In the genomic region with DNA sequence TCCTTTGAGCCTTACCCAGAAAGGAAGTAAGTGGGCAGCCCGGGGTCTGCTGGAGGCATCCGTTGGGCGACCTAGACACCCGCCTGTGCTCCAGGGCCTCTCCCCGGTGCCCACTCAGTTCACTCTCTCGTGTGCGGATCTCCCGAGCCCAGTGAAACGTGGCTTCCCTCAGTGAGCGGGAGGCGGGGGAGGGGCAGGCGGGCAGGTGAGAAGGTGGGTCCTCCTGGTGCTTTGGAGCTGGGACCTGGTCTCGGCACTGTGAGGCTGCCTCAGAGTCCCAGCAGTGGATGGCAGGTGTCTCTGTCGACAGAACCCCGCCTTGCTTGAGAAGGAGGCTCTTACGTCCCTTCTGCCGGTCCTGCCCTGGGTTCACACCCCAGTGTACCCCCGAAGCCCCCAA, we compare ENCODE assay signal across 20 cellular contexts. TPM values are rescaled to one million over a fixed set of nuclear protein-coding genes. Genes with fewer than 3 reads are reported as not detected.
A peak's percentile ranks its signal among the peaks of the same experiment; 100 is the strongest.
DNase-seq lines count a peak whose midpoint lies in the region; ATAC-seq and TF ChIP-seq lines count a peak whose summit lies in the region.
"Had no signal": no experiment of that assay in that cellular context is flagged by ENCODE, and none has a peak within 500 bp of the region (broad histone marks: within the 10 kb centered on the region; RNA-seq: fewer than 3 reads in every experiment).

No MANE protein-coding gene starts in this region.

- TF ChIP-seq CTCF in natural killer cell (IDR thresholded peaks at IDR 0.05) (no peak), ovary (IDR thresholded peaks at IDR 0.05) (no peak), progenitor cell of endocrine pancreas (IDR thresholded peaks at IDR 0.05; ENCODE audit: unreplicated experiment) (no peak)

- no peaks in the 10 kb centered on the region for H3K36me3 ChIP-seq in ovary

- no peak for TF ChIP-seq EP300 in ovary (IDR thresholded peaks at IDR 0.05)

- 87 to 90% (median 88%) methylated on average over 18 of the region's 18 CpGs for WGBS in ovary, 3 donors

- H3K27ac ChIP-seq in ovary, result no peak overlapping the region
- H3K27ac ChIP-seq: BLaER1, GM23248, SK-N-MC had no signal

- ATAC-seq in natural killer cell, result no peak
- ATAC-seq in natural killer cell treated with Interleukin-12 subunit alpha and Interleukin-12 subunit beta and Interleukin-15 and Interleukin-18, amount 100 ng/mL, for 72 hours, result no peak
- no peak for ATAC-seq in central memory CD8-positive, alpha-beta T cell (replicated peaks; ENCODE audit: extremely low read depth, poor library complexity, severe bottlenecking)
- no peak for ATAC-seq in stimulated activated effector memory CD8-positive, alpha-beta T cell treated with anti-CD3 and anti-CD28 coated beads, Interleukin-12 subunit alpha, Interleukin-12 subunit beta, amount 100 ng/mL, for 72 hours
- ATAC-seq: CD8-positive, alpha-beta T cell had no signal

- H3K4me3 ChIP-seq in ovary, result no peak overlapping the region
- H3K4me3 ChIP-seq: BLaER1, GM23248, SK-N-MC had no signal

- no peaks in the 10 kb centered on the region for H3K27me3 Mint-ChIP-seq in natural killer cell (ENCODE audit: low read depth in 2 of 2)
- H3K27me3 Mint-ChIP-seq in natural killer cell treated with Interleukin-12 subunit alpha and Interleukin-12 subunit beta and Interleukin-15 and Interleukin-18, amount 100 ng/mL, for 72 hours, result no peaks in the 10 kb centered on the region
- no peaks in the 10 kb centered on the region for H3K27me3 Mint-ChIP-seq in central memory CD8-positive, alpha-beta T cell
- no peaks in the 10 kb centered on the region for H3K27me3 Mint-ChIP-seq in progenitor cell of endocrine pancreas

- H3K4me3 Mint-ChIP-seq in natural killer cell (peak overlapping the region; percentile 35), progenitor cell of endocrine pancreas (ENCODE audit: low read depth) (no peak overlapping the region)
- H3K4me3 Mint-ChIP-seq in natural killer cell treated with Interleukin-12 subunit alpha and Interleukin-12 subunit beta and Interleukin-15 and Interleukin-18, amount 100 ng/mL, for 72 hours, result no peak overlapping the region
- H3K4me3 Mint-ChIP-seq in central memory CD8-positive, alpha-beta T cell, result no peak overlapping the region
- no peak overlapping the region for H3K4me3 Mint-ChIP-seq in stimulated activated effector memory CD8-positive, alpha-beta T cell treated with anti-CD3 and anti-CD28 coated beads, Interleukin-12 subunit alpha, Interleukin-12 subunit beta, amount 100 ng/mL, for 72 hours
- H3K4me3 Mint-ChIP-seq: CD8-positive, alpha-beta T cell had no signal

- H3K9me3 Mint-ChIP-seq in natural killer cell (no peaks in the 10 kb centered on the region), progenitor cell of endocrine pancreas (ENCODE audit: low read depth) (no peaks in the 10 kb centered on the region)
- H3K9me3 Mint-ChIP-seq in natural killer cell treated with Interleukin-12 subunit alpha and Interleukin-12 subunit beta and Interleukin-15 and Interleukin-18, amount 100 ng/mL, for 72 hours, result no peaks in the 10 kb centered on the region
- no peaks in the 10 kb centered on the region for H3K9me3 Mint-ChIP-seq in central memory CD8-positive, alpha-beta T cell
- no peaks in the 10 kb centered on the region for H3K9me3 Mint-ChIP-seq in stimulated activated effector memory CD8-positive, alpha-beta T cell treated with anti-CD3 and anti-CD28 coated beads, Interleukin-12 subunit alpha, Interleukin-12 subunit beta, amount 100 ng/mL, for 72 hours
- H3K9me3 Mint-ChIP-seq: CD8-positive, alpha-beta T cell had no signal

- no peaks in the 10 kb centered on the region for H3K9me3 ChIP-seq in ovary
- H3K9me3 ChIP-seq: BLaER1 had no signal

- peaks cover 7% of the 10 kb centered on the region for H3K36me3 Mint-ChIP-seq in natural killer cell
- peaks cover 10% of the 10 kb centered on the region for H3K36me3 Mint-ChIP-seq in natural killer cell treated with Interleukin-12 subunit alpha and Interleukin-12 subunit beta and Interleukin-15 and Interleukin-18, amount 100 ng/mL, for 72 hours
- H3K36me3 Mint-ChIP-seq in central memory CD8-positive, alpha-beta T cell (ENCODE audit: insufficient read depth), result peaks cover 96% of the 10 kb centered on the region
- peaks cover 100% of the 10 kb centered on the region for H3K36me3 Mint-ChIP-seq in stimulated activated effector memory CD8-positive, alpha-beta T cell treated with anti-CD3 and anti-CD28 coated beads, Interleukin-12 subunit alpha, Interleukin-12 subunit beta, amount 100 ng/mL, for 72 hours
- H3K36me3 Mint-ChIP-seq in progenitor cell of endocrine pancreas (ENCODE audit: insufficient read depth), result peaks cover 18% of the 10 kb centered on the region

- H3K4me1 ChIP-seq in ovary (ENCODE audit: insufficient read depth), result no peaks in the 10 kb centered on the region

- H3K27ac Mint-ChIP-seq in natural killer cell (peak overlapping the region in 1 of 2 donors; percentile 97), progenitor cell of endocrine pancreas (no peak overlapping the region)
- H3K27ac Mint-ChIP-seq in natural killer cell treated with Interleukin-12 subunit alpha and Interleukin-12 subunit beta and Interleukin-15 and Interleukin-18, amount 100 ng/mL, for 72 hours, result peak overlapping the region in 1 of 2 donors; percentile 75
- peak overlapping the region; percentile 35 for H3K27ac Mint-ChIP-seq in central memory CD8-positive, alpha-beta T cell (ENCODE audit: low read depth)
- H3K27ac Mint-ChIP-seq in stimulated activated effector memory CD8-positive, alpha-beta T cell treated with anti-CD3 and anti-CD28 coated beads, Interleukin-12 subunit alpha, Interleukin-12 subunit beta, amount 100 ng/mL, for 72 hours, result peak overlapping the region; percentile 29

- no peak for TF ChIP-seq POLR2A in ovary (IDR thresholded peaks at IDR 0.05)

- H3K4me1 Mint-ChIP-seq in natural killer cell (peaks cover 33 to 49% of the 10 kb centered on the region in 2 donors), progenitor cell of endocrine pancreas (ENCODE audit: low read depth) (no peaks in the 10 kb centered on the region)
- H3K4me1 Mint-ChIP-seq in natural killer cell treated with Interleukin-12 subunit alpha and Interleukin-12 subunit beta and Interleukin-15 and Interleukin-18, amount 100 ng/mL, for 72 hours (ENCODE audit: low read depth in 2 of 2), result peaks cover 14 to 33% of the 10 kb centered on the region in 2 donors
- peaks cover 42% of the 10 kb centered on the region for H3K4me1 Mint-ChIP-seq in central memory CD8-positive, alpha-beta T cell
- peaks cover 55% of the 10 kb centered on the region for H3K4me1 Mint-ChIP-seq in stimulated activated effector memory CD8-positive, alpha-beta T cell treated with anti-CD3 and anti-CD28 coated beads, Interleukin-12 subunit alpha, Interleukin-12 subunit beta, amount 100 ng/mL, for 72 hours

- no peaks in the 10 kb centered on the region for H3K27me3 ChIP-seq in ovary
- H3K27me3 ChIP-seq: BLaER1 had no signal

- intact Hi-C loops in natural killer cell (cut with micrococcal nuclease) (no loop called here), ovary (cut with DNase I) (no loop called here)

- DNase-seq in natural killer cell (no peak), ovary (no peak), progenitor cell of endocrine pancreas (ENCODE audit: low spot score, unreplicated experiment) (no peak)
- DNase-seq in natural killer cell treated with Interleukin-12 subunit alpha and Interleukin-12 subunit beta and Interleukin-15 and Interleukin-18, amount 100 ng/mL, for 72 hours (ENCODE audit: low spot score), result no peak
- no peak for DNase-seq in central memory CD8-positive, alpha-beta T cell (ENCODE audit: low spot score in 2 of 2)
- DNase-seq in stimulated activated effector memory CD8-positive, alpha-beta T cell treated with anti-CD3 and anti-CD28 coated beads, Interleukin-12 subunit alpha, Interleukin-12 subunit beta, amount 100 ng/mL, for 72 hours (ENCODE audit: low spot score in 2 of 2), result no peak
- DNase-seq: CD8-positive, alpha-beta T cell; DMS79; GM23248; KBM-7; MV-4-11; NCI-H1417; NCI-H187 treated with DMSO at 0.1 percent for 48 hours; NCI-H2227 treated with DMSO at 0.1 percent for 48 hours; NCI-H510A treated with DMSO at 0.1 percent for 48 hours; NCI-H774; OCI-M1; SHP77 had no signal

RNA-seq across cellular contexts. Expression of a gene that starts 8.0 kb away (rescaled TPM):
- 100 to 1,000 TPM; 146 to 206 (median 186) TPM for total RNA-seq in natural killer cell
- 10 to 100 TPM; 36.0 to 72.1 TPM for total RNA-seq in natural killer cell treated with Interleukin-12 subunit alpha and Interleukin-12 subunit beta and Interleukin-15 and Interleukin-18, amount 100 ng/mL, for 72 hours
- 10 to 100 TPM; 21.7 to 39.9 (median 28.3) TPM for total RNA-seq in ovary
- 10 to 100 TPM in 1 of 2 donors, 1 to 10 TPM in 1; 7.1 to 25.2 TPM for polyA plus RNA-seq in ovary
- 22.5 and 25.0 TPM in 2 replicates for total RNA-seq in progenitor cell of endocrine pancreas

RNA-seq across cellular contexts. Expression of a gene that starts 8.6 kb away (rescaled TPM):
- total RNA-seq in natural killer cell, result 10 to 100 TPM; 31.7 to 43.0 (median 35.4) TPM
- 10 to 100 TPM in 1 of 2 donors, 1 to 10 TPM in 1; 9.0 to 11.0 TPM for total RNA-seq in natural killer cell treated with Interleukin-12 subunit alpha and Interleukin-12 subunit beta and Interleukin-15 and Interleukin-18, amount 100 ng/mL, for 72 hours
- total RNA-seq in ovary, result 10 to 100 TPM in 4 of 7 donors, 1 to 10 TPM in 3; 4.2 to 15.5 (median 10.0) TPM
- 1 to 10 TPM in 1 of 2 donors, under 1 TPM in 1; 0.50 to 9.7 TPM for polyA plus RNA-seq in ovary
- 17.4 and 17.9 TPM in 2 replicates for total RNA-seq in progenitor cell of endocrine pancreas

RNA-seq across cellular contexts. Expression of a gene that starts 27.8 kb away (rescaled TPM):
- 10 to 100 TPM; 23.1 to 37.9 (median 24.0) TPM for total RNA-seq in natural killer cell
- 1 to 10 TPM; 6.8 to 8.4 TPM for total RNA-seq in natural killer cell treated with Interleukin-12 subunit alpha and Interleukin-12 subunit beta and Interleukin-15 and Interleukin-18, amount 100 ng/mL, for 72 hours
- total RNA-seq in ovary, result 10 to 100 TPM in 4 of 7 donors, 1 to 10 TPM in 3; 3.6 to 29.8 (median 11.1) TPM
- polyA plus RNA-seq in ovary, result 1 to 10 TPM in 1 of 2 donors, under 1 TPM in 1; 0.42 to 4.8 TPM
- 14.0 and 15.5 TPM in 2 replicates for total RNA-seq in progenitor cell of endocrine pancreas

RNA-seq across cellular contexts. Expression of a gene that starts 42.8 kb away (rescaled TPM):
- total RNA-seq in natural killer cell, result 100 to 1,000 TPM; 102 to 123 (median 114) TPM
- 100 to 1,000 TPM in 1 of 2 donors, 10 to 100 TPM in 1; 60.8 to 115 TPM for total RNA-seq in natural killer cell treated with Interleukin-12 subunit alpha and Interleukin-12 subunit beta and Interleukin-15 and Interleukin-18, amount 100 ng/mL, for 72 hours
- 10 to 100 TPM; 22.8 to 62.1 (median 51.9) TPM for total RNA-seq in ovary
- 10 to 100 TPM; 16.9 to 54.5 TPM for polyA plus RNA-seq in ovary
- 183 and 192 TPM in 2 replicates for total RNA-seq in progenitor cell of endocrine pancreas
